Comparison of ENCODE assay signal across 8 cellular contexts in the genomic region with DNA sequence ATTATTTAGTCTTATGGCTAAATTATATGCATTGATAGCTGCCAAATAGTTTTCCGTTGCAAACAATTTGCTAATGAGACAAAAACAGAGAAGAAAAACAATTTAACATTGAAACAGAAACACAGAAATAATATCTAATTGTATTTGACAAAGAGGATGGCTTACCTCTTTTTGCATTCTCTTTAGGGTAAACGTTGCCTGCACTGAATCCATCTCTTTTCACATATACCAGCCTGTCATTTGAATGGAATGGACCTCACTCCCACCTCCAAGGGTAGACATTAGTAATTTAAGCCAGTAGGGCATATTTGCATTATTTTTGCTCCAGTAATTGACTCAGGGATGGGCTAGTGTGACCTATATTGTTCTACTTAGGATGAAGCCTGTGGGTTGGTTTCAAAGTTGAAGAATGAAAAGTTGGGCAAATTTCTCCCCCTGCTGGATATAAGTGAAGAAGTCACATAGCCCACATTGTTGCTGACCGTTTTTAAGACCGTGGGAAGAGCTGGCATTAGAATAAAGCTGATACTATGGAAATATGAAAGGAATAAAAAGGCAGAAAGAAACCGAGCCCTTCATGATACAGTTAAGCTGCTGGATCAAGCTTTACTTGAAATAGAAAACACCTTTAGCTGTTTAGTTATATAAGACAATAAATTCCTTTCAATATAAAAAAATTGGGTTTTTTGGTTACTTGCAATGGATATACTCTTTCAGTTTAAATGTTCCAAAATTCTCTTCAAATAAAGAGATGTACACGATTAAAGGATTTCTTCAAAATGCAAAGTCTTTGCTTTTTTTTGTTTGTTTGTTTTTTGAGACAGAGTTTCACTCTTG. TPM values are rescaled to one million over a fixed set of nuclear protein-coding genes. Genes with fewer than 3 reads are reported as not detected.
DNase-seq lines count a peak whose midpoint lies in the region; ATAC-seq, FAIRE-seq and TF ChIP-seq lines count a peak whose summit lies in the region.

No MANE protein-coding gene starts in this region.

- no peaks in the 10 kb centered on the region for H3K4me1 ChIP-seq in HCT116 (ENCODE audit: control insufficient read depth in 1 of 2, insufficient read depth in 2 of 2, low read length in 2 of 2)
- no peaks in the 10 kb centered on the region for H3K4me1 ChIP-seq in kidney (ENCODE audit: control insufficient read depth in 1 of 2, insufficient read depth in 1 of 2, low read depth in 1 of 2, low read length in 2 of 2)
- peaks cover 0 to 7% (median 0%) of the 10 kb centered on the region in 4 donors for H3K4me1 ChIP-seq in tibial nerve

- FAIRE-seq in kidney (lab: Jason Lieb, UNC): peak; percentile 39

- H3K36me3 Mint-ChIP-seq in activated naive CD4-positive, alpha-beta T cell treated with anti-CD3 and anti-CD28 coated beads for 36 hours (ENCODE audit: low read depth): no peaks in the 10 kb centered on the region
- H3K36me3 Mint-ChIP-seq in activated naive CD4-positive, alpha-beta T cell treated with anti-CD3 and anti-CD28 coated beads, Interleukin-2, amount 10 ng/mL, durations not matched to agents 7 days and 5 days: no peaks in the 10 kb centered on the region

- no peaks in the 10 kb centered on the region for H3K79me2 ChIP-seq in HCT116 (ENCODE audit: insufficient read depth, low read length)

- H3K27ac Mint-ChIP-seq in activated naive CD4-positive, alpha-beta T cell treated with anti-CD3 and anti-CD28 coated beads for 36 hours: no peak overlapping the region
- H3K27ac Mint-ChIP-seq in activated naive CD4-positive, alpha-beta T cell treated with anti-CD3 and anti-CD28 coated beads, Interleukin-2, amount 10 ng/mL, durations not matched to agents 7 days and 5 days: no peak overlapping the region

- H3K27ac ChIP-seq in HCT116 (ENCODE audit: low read depth, low read length) (no peak overlapping the region), kidney (ENCODE audit: low read depth in 2 of 2, low read length in 2 of 2) (no peak overlapping the region), tibial nerve (no peak overlapping the region)

- TF ChIP-seq EP300 in tibial nerve (IDR thresholded peaks at IDR 0.05): no peak

- TF ChIP-seq RAD21 in HCT116 (IDR thresholded peaks at IDR 0.05; ENCODE audit: low read depth): peak; percentile 65

- CTCF ChIA-PET in activated naive CD4-positive, alpha-beta T cell treated with anti-CD3 and anti-CD28 coated beads for 36 hours (lab: Charles Lee): interaction anchor here (0.6 to 2.0 kb wide), 15 partner anchors 18 to 1617 kb away, joined by 3 to 10 read pairs (median 3); no protein-coding TSS in a partner anchor
- CTCF ChIA-PET in activated naive CD4-positive, alpha-beta T cell treated with anti-CD3 and anti-CD28 coated beads, Interleukin-2, amount 10 ng/mL, durations not matched to agents 7 days and 5 days (lab: Charles Lee): interaction anchor here (0.7 to 2.7 kb wide), 11 partner anchors 9 to 268 kb away, joined by 3 to 21 read pairs (median 4); a partner anchor contains a TSS
- CTCF ChIA-PET in HCT116 (lab: Charles Lee): interaction anchor here (0.6 to 2.8 kb wide), 11 partner anchors 9 to 238 kb away, joined by 3 to 21 read pairs (median 3); a partner anchor contains a TSS

- RAD21 ChIA-PET in HCT116 (lab: Charles Lee; ENCODE audit: low non-redundant PET in 1 of 2, low total read pairs in 2 of 2, uncharacterized antibody in 2 of 2, unreplicated experiment in 2 of 2): interaction anchor here (0.5 to 0.7 kb wide), 4 partner anchors 109 to 218 kb away, joined by 3 to 6 read pairs (median 3); no protein-coding TSS in a partner anchor

- H3K4me2 ChIP-seq in HCT116 (ENCODE audit: low read length): no peak overlapping the region

- no peak overlapping the region for H2AFZ ChIP-seq in HCT116 (ENCODE audit: low read depth, low read length, poor library complexity, severe bottlenecking)

- no peaks in the 10 kb centered on the region for H3K36me3 ChIP-seq in HCT116 (ENCODE audit: control insufficient read depth in 1 of 2, insufficient read depth in 2 of 2, low read length in 2 of 2)
- H3K36me3 ChIP-seq in kidney (ENCODE audit: control insufficient read depth in 1 of 2, insufficient read depth in 2 of 2, low read length in 2 of 2): no peaks in the 10 kb centered on the region
- H3K36me3 ChIP-seq in tibial nerve: no peaks in the 10 kb centered on the region

- no peaks in the 10 kb centered on the region for H3K9me3 Mint-ChIP-seq in activated naive CD4-positive, alpha-beta T cell treated with anti-CD3 and anti-CD28 coated beads for 36 hours
- H3K9me3 Mint-ChIP-seq in activated naive CD4-positive, alpha-beta T cell treated with anti-CD3 and anti-CD28 coated beads, Interleukin-2, amount 10 ng/mL, durations not matched to agents 7 days and 5 days: no peaks in the 10 kb centered on the region

- H3K27me3 Mint-ChIP-seq in activated naive CD4-positive, alpha-beta T cell treated with anti-CD3 and anti-CD28 coated beads for 36 hours (ENCODE audit: low read depth): no peaks in the 10 kb centered on the region
- H3K27me3 Mint-ChIP-seq in activated naive CD4-positive, alpha-beta T cell treated with anti-CD3 and anti-CD28 coated beads, Interleukin-2, amount 10 ng/mL, durations not matched to agents 7 days and 5 days: peaks cover 4% of the 10 kb centered on the region

- H3K4me3 Mint-ChIP-seq in activated naive CD4-positive, alpha-beta T cell treated with anti-CD3 and anti-CD28 coated beads for 36 hours: no peak overlapping the region
- H3K4me3 Mint-ChIP-seq in activated naive CD4-positive, alpha-beta T cell treated with anti-CD3 and anti-CD28 coated beads, Interleukin-2, amount 10 ng/mL, durations not matched to agents 7 days and 5 days: no peak overlapping the region

- H3K9me3 ChIP-seq in HCT116 (ENCODE audit: control insufficient read depth in 1 of 2, insufficient read depth in 1 of 2, low read depth in 1 of 2, low read length in 2 of 2): no peaks in the 10 kb centered on the region
- no peaks in the 10 kb centered on the region for H3K9me3 ChIP-seq in kidney (ENCODE audit: control insufficient read depth in 1 of 2, low read length in 2 of 2)
- H3K9me3 ChIP-seq in tibial nerve: no peaks in the 10 kb centered on the region

- BruUV-seq in HCT116 (replicated peaks; lab: Mats Ljungman, UMichigan): no TSS peak

- H3K9me2 ChIP-seq in HCT116 (ENCODE audit: insufficient read depth): no peaks in the 10 kb centered on the region

- POLR2A ChIA-PET in HCT116 (lab: Charles Lee): no interaction called here

- H3K4me3 ChIP-seq in HCT116 (replicated peaks in 1 of 2; ENCODE audit: low read depth in 1 of 2, low read length in 2 of 2) (no peak overlapping the region), kidney (ENCODE audit: low read length in 2 of 2) (no peak overlapping the region), tibial nerve (no peak overlapping the region)

- TF ChIP-seq POLR2A in HCT116 (IDR thresholded peaks at IDR 0.05; ENCODE audit: borderline replicate concordance, extremely low read depth, insufficient read depth, insufficient read length) (no peak), tibial nerve (IDR thresholded peaks at IDR 0.05) (no peak)

- H3K27me3 ChIP-seq in HCT116 (ENCODE audit: insufficient read depth, low read length) (no peaks in the 10 kb centered on the region), tibial nerve (no peaks in the 10 kb centered on the region)

- peak; percentile 39 to 69 (median 61); a peak in 5 of 6 replicates for TF ChIP-seq CTCF in HCT116 (IDR thresholded peaks at IDR 0.05 in 2 of 3, conservative IDR thresholded peaks at IDR 0.05 in 1 of 3; ENCODE audit: borderline replicate concordance in 1 of 3, insufficient read depth in 1 of 3, low read depth in 2 of 3, low read length in 2 of 3)
- peak; percentile 34 for TF ChIP-seq CTCF in kidney (IDR thresholded peaks at IDR 0.05; ENCODE audit: borderline replicate concordance, extremely low read depth, insufficient read depth)
- peak; percentile 27 to 46 (median 37) for TF ChIP-seq CTCF in tibial nerve (IDR thresholded peaks at IDR 0.05)

- intact Hi-C loops in activated naive CD4-positive, alpha-beta T cell treated with anti-CD3 and anti-CD28 coated beads for 36 hours (cut with micrococcal nuclease): loop anchor here (1.0 to 5.0 kb wide), 4 partner anchors 116 to 1473 kb away; a partner anchor contains a TSS
- intact Hi-C loops in HCT116 (cut with micrococcal nuclease): loop anchor here (1.0 kb wide), 1 partner anchor 218 kb away; no protein-coding TSS in a partner anchor
- intact Hi-C loops in kidney (cut with DNase I): loop anchor here (5.0 kb wide), 1 partner anchor 218 kb away; no protein-coding TSS in a partner anchor

- H3K9ac ChIP-seq in HCT116 (ENCODE audit: low read length): no peak overlapping the region
- no peak overlapping the region for H3K9ac ChIP-seq in kidney (ENCODE audit: low read length in 2 of 2)

- H3K4me1 Mint-ChIP-seq in activated naive CD4-positive, alpha-beta T cell treated with anti-CD3 and anti-CD28 coated beads for 36 hours (ENCODE audit: low read depth): no peaks in the 10 kb centered on the region
- no peaks in the 10 kb centered on the region for H3K4me1 Mint-ChIP-seq in activated naive CD4-positive, alpha-beta T cell treated with anti-CD3 and anti-CD28 coated beads, Interleukin-2, amount 10 ng/mL, durations not matched to agents 7 days and 5 days

- peak; percentile 14 for DNase-seq in activated naive CD4-positive, alpha-beta T cell treated with anti-CD3 and anti-CD28 coated beads for 36 hours
- no peak for DNase-seq in activated naive CD4-positive, alpha-beta T cell treated with anti-CD3 and anti-CD28 coated beads, Interleukin-2, amount 10 ng/mL, durations not matched to agents 7 days and 5 days
- DNase-seq in HCT116 (ENCODE audit: low read depth, low spot score): peak; percentile 42
- peak; percentile 79 for DNase-seq in NCI-H526 treated with DMSO at 0.1 percent for 48 hours (lab: John Stamatoyannopoulos, UW)
- peak; percentile 10 for DNase-seq in brain pericyte (ENCODE audit: low read depth, low spot score)
- DNase-seq in kidney: no peak
- peak in 1 of 2 donors; percentile 8 for DNase-seq in tibial nerve (ENCODE audit: low spot score in 2 of 2)
- DNase-seq in activated CD4-positive, CD25-positive, alpha-beta regulatory T cell (lab: John Stamatoyannopoulos, UW): no peak

- H4K20me1 ChIP-seq in HCT116 (ENCODE audit: insufficient read depth): no peaks in the 10 kb centered on the region

- peak; percentile 85 for ATAC-seq in HCT116

- 24 to 29% methylated on average over 6 of the region's 6 CpGs for WGBS in tibial nerve, 2 donors

TF ChIP-seq in HCT116, 20 proteins besides CTCF, POLR2A, EP300 and RAD21 (continues in another document):
- TF ChIP-seq EZH2phosphoT487 (IDR thresholded peaks at IDR 0.05; ENCODE audit: borderline replicate concordance): no peak

RNA-seq across cellular contexts. Expression of a gene that starts 26.9 kb away (rescaled TPM):
- under 1 TPM; 0.38 to 0.44 TPM for total RNA-seq in activated naive CD4-positive, alpha-beta T cell treated with anti-CD3 and anti-CD28 coated beads for 36 hours
- 2.0 TPM for total RNA-seq in HCT116 (2021; ENCODE audit: unreplicated experiment)
- 0.85 and 1.8 TPM in 2 replicates for polyA plus RNA-seq in HCT116 (2012)
- 2.7 TPM for total RNA-seq in kidney
- 9.6 TPM for polyA plus RNA-seq in kidney (ENCODE audit: insufficient read depth, low read depth, low replicate concordance)
- 1 to 10 TPM in 3 of 4 donors, not detected in 1; 1.8 to 4.8 (median 2.9) TPM for total RNA-seq in tibial nerve

RNA-seq across cellular contexts. Expression of a gene that starts 27.0 kb away (rescaled TPM):
- total RNA-seq in activated naive CD4-positive, alpha-beta T cell treated with anti-CD3 and anti-CD28 coated beads for 36 hours: 10 to 100 TPM in 1 of 2 experiments, 1 to 10 TPM in 1; 9.8 to 11.6 TPM
- total RNA-seq in HCT116 (2021; ENCODE audit: unreplicated experiment) (8.5 TPM), kidney (93.8 TPM), tibial nerve (10 to 100 TPM; 48.0 to 70.2 (median 63.6) TPM)
- polyA plus RNA-seq in HCT116 (2012): 7.7 and 9.5 TPM in 2 replicates
- polyA plus RNA-seq in kidney (ENCODE audit: insufficient read depth, low read depth, low replicate concordance): 44.4 TPM

Comparison
In these comparisons a context has a peak if more than half of its experiments do, and no peak if none do; other contexts are left out.
1. DNase-seq: peak in activated naive CD4-positive, alpha-beta T cell treated with anti-CD3 and anti-CD28 coated beads for 36 hours (single experiment), HCT116 (single experiment), NCI-H526 treated with DMSO at 0.1 percent for 48 hours (single experiment) and brain pericyte (single experiment); none in activated naive CD4-positive, alpha-beta T cell treated with anti-CD3 and anti-CD28 coated beads, Interleukin-2, amount 10 ng/mL, durations not matched to agents 7 days and 5 days (single experiment), kidney (single experiment) and activated CD4-positive, CD25-positive, alpha-beta regulatory T cell (0 of 4).
2. Peak in every context shown above with its lines, with median percentiles within 50 percentile points of each other: CTCF ChIP-seq.